In the genomic region with DNA sequence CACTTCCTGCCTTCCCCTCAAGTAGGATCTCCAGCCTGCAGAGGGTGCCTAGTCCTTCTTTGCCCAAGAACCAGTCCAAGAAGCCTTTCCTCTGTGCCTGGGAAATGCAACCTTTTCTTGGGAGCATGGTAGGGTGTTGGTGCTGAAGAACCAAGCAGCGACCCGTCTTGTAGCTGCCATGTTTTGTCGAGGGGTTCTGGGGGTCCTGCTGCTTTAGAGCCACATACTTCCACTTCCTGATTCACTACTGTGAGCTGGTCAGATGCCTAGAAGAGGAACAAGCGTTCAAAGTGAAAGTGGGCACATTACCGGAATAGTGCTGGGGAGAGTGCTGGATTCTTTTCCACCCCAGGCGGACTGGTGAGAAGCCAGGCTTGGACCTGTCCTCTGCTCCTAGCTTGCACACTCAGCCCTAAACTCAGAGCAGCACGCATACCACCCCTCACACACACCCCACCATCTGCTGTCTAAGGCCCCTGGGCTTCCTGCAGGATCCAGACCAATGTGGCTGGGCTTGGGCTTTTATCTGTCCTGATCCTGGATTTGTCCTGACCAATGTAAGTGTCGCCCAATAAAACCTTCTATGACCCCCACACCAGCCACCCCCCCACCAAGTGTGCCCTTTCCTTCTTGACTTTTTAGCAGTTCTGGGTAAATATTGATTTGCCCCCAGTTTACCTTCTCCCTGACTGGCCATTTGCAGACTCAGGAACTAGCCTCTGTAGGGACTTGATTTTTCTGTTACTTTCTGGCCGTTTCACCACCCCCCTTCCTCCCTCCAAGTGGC, we compare ENCODE assay signal across 1 cellular context.
TF ChIP-seq lines count a peak whose summit lies in the region.

No MANE protein-coding gene starts in this region.

TF ChIP-seq in endothelial cell of umbilical vein, 7 proteins besides CTCF, POLR2A, EP300 and RAD21:
- no peak for TF ChIP-seq JUN (IDR thresholded peaks at IDR 0.05; ENCODE audit: borderline replicate concordance, insufficient read depth, insufficient read length, low read depth)
- no peak for TF ChIP-seq POLR2AphosphoS5 (IDR thresholded peaks at IDR 0.05; ENCODE audit: insufficient read depth, low read depth, low read length)
- TF ChIP-seq GATA2 (IDR thresholded peaks at IDR 0.05; ENCODE audit: insufficient read depth, insufficient read length, low read depth, low read length), result no peak
- TF ChIP-seq, protein P1, sequence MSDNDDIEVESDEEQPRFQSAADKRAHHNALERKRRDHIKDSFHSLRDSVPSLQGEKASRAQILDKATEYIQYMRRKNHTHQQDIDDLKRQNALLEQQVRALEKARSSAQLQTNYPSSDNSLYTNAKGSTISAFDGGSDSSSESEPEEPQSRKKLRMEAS (IDR thresholded peaks at IDR 0.05; ENCODE audit: insufficient read depth, insufficient read length), result no peak
- no peak for TF ChIP-seq EZH2 (IDR thresholded peaks at IDR 0.05; ENCODE audit: borderline replicate concordance, low read depth, low read length, severe bottlenecking)
- TF ChIP-seq MYC (IDR thresholded peaks at IDR 0.05; ENCODE audit: low read depth, low read length), result no peak
- TF ChIP-seq FOS (IDR thresholded peaks at IDR 0.05; ENCODE audit: borderline replicate concordance, insufficient read depth, low read length), result no peak
